Comparison of ENCODE assay signal across 8 cellular contexts in the genomic region with DNA sequence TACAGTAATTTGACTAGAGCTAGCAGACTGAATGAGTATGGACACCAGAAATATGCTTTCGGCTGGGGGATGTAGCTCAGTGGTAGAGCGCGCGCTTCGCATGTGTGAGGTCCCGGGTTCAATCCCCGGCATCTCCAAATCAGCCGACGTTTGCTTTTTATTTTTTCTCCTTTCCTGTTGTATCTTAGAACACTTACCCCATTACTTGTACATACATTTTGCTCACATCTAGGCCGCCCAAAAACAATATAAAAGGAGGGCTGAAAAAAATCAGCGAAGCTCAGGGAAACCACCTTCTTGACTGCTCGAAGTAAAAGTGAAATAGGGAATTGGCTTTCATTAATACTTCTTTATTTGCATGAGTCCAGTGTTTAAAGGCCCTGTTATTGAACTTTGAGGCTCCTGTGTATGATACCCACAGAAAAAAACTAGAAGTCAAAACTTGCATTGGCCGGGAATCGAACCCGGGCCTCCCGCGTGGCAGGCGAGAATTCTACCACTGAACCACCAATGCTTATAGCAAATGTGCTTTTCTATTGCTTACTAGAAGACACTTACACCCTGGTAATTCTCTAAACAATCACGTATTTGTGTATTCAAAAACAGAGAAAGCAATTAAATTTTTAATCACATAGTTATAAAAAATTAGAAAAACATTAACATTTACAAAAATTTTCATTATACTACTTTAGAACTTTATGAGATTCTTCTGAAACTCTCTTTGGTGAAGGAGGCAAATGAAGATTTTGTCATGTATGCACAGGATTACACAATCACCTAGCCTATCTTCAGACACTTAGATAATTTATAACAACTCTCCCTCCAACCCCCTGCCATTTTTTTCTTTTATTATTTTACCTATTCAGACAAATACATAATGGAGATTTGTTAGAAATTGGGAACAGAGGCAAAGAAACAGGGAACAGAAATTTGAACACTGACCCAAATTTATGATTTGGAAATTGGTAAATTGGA. TPM values are rescaled to one million over a fixed set of nuclear protein-coding genes. Genes with fewer than 3 reads are reported as not detected.
A peak's percentile ranks its signal among the peaks of the same experiment; 100 is the strongest.
DNase-seq lines count a peak whose midpoint lies in the region; ATAC-seq and TF ChIP-seq lines count a peak whose summit lies in the region.

No MANE protein-coding gene starts in this region.

- H3K4me1 ChIP-seq in HCT116 (ENCODE audit: control insufficient read depth in 1 of 2, insufficient read depth in 2 of 2, low read length in 2 of 2) (peaks cover 12 to 49% of the 10 kb centered on the region in 2 experiments), MM.1S (ENCODE audit: low read length) (peaks cover 13% of the 10 kb centered on the region), SJCRH30 (no peaks in the 10 kb centered on the region), neural progenitor cell (no peaks in the 10 kb centered on the region)

- CTCF ChIA-PET in HCT116 (lab: Charles Lee) = interaction anchor here (1.2 to 1.5 kb wide), 2 partner anchors 67 to 188 kb away, joined by 5 to 6 read pairs; no protein-coding TSS in a partner anchor

- H3K36me3 ChIP-seq in HCT116 (ENCODE audit: control insufficient read depth in 1 of 2, insufficient read depth in 2 of 2, low read length in 2 of 2) (no peaks in the 10 kb centered on the region), MM.1S (replicated peaks; ENCODE audit: insufficient read depth, low read length) (no peaks in the 10 kb centered on the region), SJCRH30 (no peaks in the 10 kb centered on the region), neural progenitor cell (no peaks in the 10 kb centered on the region)

- H3K9ac ChIP-seq in HCT116 (ENCODE audit: low read length) (peak overlapping the region; percentile 68), MM.1S (ENCODE audit: low read length) (peak overlapping the region; percentile 78), neural progenitor cell (peak overlapping the region; percentile 71)

- H3K4me1 Mint-ChIP-seq in neural progenitor cell = peaks cover 15% of the 10 kb centered on the region
- H3K4me1 Mint-ChIP-seq in stimulated activated naive CD8-positive, alpha-beta T cell treated with anti-CD3 and anti-CD28 coated beads, Interleukin-15, amount 100 ng/mL, for 72 hours = peaks cover 52% of the 10 kb centered on the region

- peak overlapping the region; percentile 82; the same call in 1 of the 2 replicates for H3K27ac ChIP-seq in HCT116 (ENCODE audit: low read depth, low read length)
- H3K27ac ChIP-seq in MM.1S (ENCODE audit: low read length) = peak overlapping the region; percentile 86
- no peak overlapping the region for H3K27ac ChIP-seq in SJCRH30
- no peak overlapping the region for H3K27ac ChIP-seq in neural progenitor cell

- H3K4me2 ChIP-seq in HCT116 (ENCODE audit: low read length) (peak overlapping the region; percentile 90), MM.1S (ENCODE audit: low read depth, low read length) (peak overlapping the region; percentile 92), neural progenitor cell (peak overlapping the region; percentile 86)

- TF ChIP-seq CTCF in HCT116 (IDR thresholded peaks at IDR 0.05 in 2 of 3, conservative IDR thresholded peaks at IDR 0.05 in 1 of 3; ENCODE audit: borderline replicate concordance in 1 of 3, insufficient read depth in 1 of 3, low read depth in 2 of 3, low read length in 2 of 3) = no peak
- TF ChIP-seq CTCF in MM.1S (IDR thresholded peaks at IDR 0.05; ENCODE audit: low read length) = no peak
- TF ChIP-seq CTCF in neural progenitor cell (IDR thresholded peaks at IDR 0.05) = no peak

- TF ChIP-seq POLR2A in HCT116 (IDR thresholded peaks at IDR 0.05; ENCODE audit: borderline replicate concordance, extremely low read depth, insufficient read depth, insufficient read length) = no peak

- no peaks in the 10 kb centered on the region for H3K27me3 ChIP-seq in HCT116 (ENCODE audit: insufficient read depth, low read length)
- H3K27me3 ChIP-seq in MM.1S (replicated peaks; ENCODE audit: insufficient read depth, low read length) = no peaks in the 10 kb centered on the region
- H3K27me3 ChIP-seq in SJCRH30 = no peaks in the 10 kb centered on the region
- peaks cover 18% of the 10 kb centered on the region for H3K27me3 ChIP-seq in neural progenitor cell

- ATAC-seq in HCT116 = peak; percentile 76
- peak; percentile 85 for ATAC-seq in stimulated activated naive CD8-positive, alpha-beta T cell treated with anti-CD3 and anti-CD28 coated beads, Interleukin-15, amount 100 ng/mL, for 72 hours

- H2AFZ ChIP-seq in HCT116 (ENCODE audit: low read depth, low read length, poor library complexity, severe bottlenecking) = peak overlapping the region; percentile 96
- H2AFZ ChIP-seq in MM.1S (ENCODE audit: low read length) = peak overlapping the region; percentile 74; the same call in 1 of the 2 replicates
- peak overlapping the region; percentile 99 for H2AFZ ChIP-seq in neural progenitor cell (replicated peaks)

- peak overlapping the region; percentile 99 for H3K27ac Mint-ChIP-seq in neural progenitor cell
- H3K27ac Mint-ChIP-seq in stimulated activated naive CD8-positive, alpha-beta T cell treated with anti-CD3 and anti-CD28 coated beads, Interleukin-15, amount 100 ng/mL, for 72 hours = peak overlapping the region; percentile 96 to 100

- H3K4me3 Mint-ChIP-seq in neural progenitor cell = peak overlapping the region; percentile 94
- peak overlapping the region; percentile 82 to 97 for H3K4me3 Mint-ChIP-seq in stimulated activated naive CD8-positive, alpha-beta T cell treated with anti-CD3 and anti-CD28 coated beads, Interleukin-15, amount 100 ng/mL, for 72 hours

- H3K9me2 ChIP-seq in HCT116 (ENCODE audit: insufficient read depth) (no peaks in the 10 kb centered on the region), MM.1S (replicated peaks; ENCODE audit: insufficient read depth, low read length) (no peaks in the 10 kb centered on the region)

- POLR2A ChIA-PET in HCT116 (lab: Charles Lee) = interaction anchor here (1.2 to 2.1 kb wide), 3 partner anchors 57 to 67 kb away, joined by 4 to 15 read pairs (median 9); no protein-coding TSS in a partner anchor

- H3F3A ChIP-seq in MM.1S (ENCODE audit: insufficient read depth, low read length) (peaks cover 18% of the 10 kb centered on the region), neural progenitor cell (ENCODE audit: low read depth) (peaks cover 3% of the 10 kb centered on the region)

- H3K79me2 ChIP-seq in HCT116 (ENCODE audit: insufficient read depth, low read length) = no peaks in the 10 kb centered on the region
- H3K79me2 ChIP-seq in MM.1S (ENCODE audit: low read length) = no peaks in the 10 kb centered on the region
- no peaks in the 10 kb centered on the region for H3K79me2 ChIP-seq in neural progenitor cell (ENCODE audit: low read depth)

- intact Hi-C loops in HCT116 (cut with micrococcal nuclease) = loop anchor here (1.0 to 2.0 kb wide), 3 partner anchors 69 to 492 kb away; a partner anchor contains a TSS

- no peaks in the 10 kb centered on the region for H3K9me3 ChIP-seq in HCT116 (ENCODE audit: control insufficient read depth in 1 of 2, insufficient read depth in 1 of 2, low read depth in 1 of 2, low read length in 2 of 2)
- H3K9me3 ChIP-seq in MM.1S (replicated peaks; ENCODE audit: insufficient read depth, low read length) = no peaks in the 10 kb centered on the region
- no peaks in the 10 kb centered on the region for H3K9me3 ChIP-seq in SJCRH30 (replicated peaks)
- no peaks in the 10 kb centered on the region for H3K9me3 ChIP-seq in neural progenitor cell (ENCODE audit: low read depth)

- peak; percentile 7; the same call in 1 of the 2 replicates for TF ChIP-seq RAD21 in HCT116 (IDR thresholded peaks at IDR 0.05; ENCODE audit: low read depth)

- H3K9me3 Mint-ChIP-seq in neural progenitor cell = peaks cover 8% of the 10 kb centered on the region
- H3K9me3 Mint-ChIP-seq in stimulated activated naive CD8-positive, alpha-beta T cell treated with anti-CD3 and anti-CD28 coated beads, Interleukin-15, amount 100 ng/mL, for 72 hours = no peaks in the 10 kb centered on the region

- no TSS peak for BruUV-seq in HCT116 (replicated peaks; lab: Mats Ljungman, UMichigan)

- DNase-seq in ELF-1 (ENCODE audit: low read depth, low spot score) (peak; percentile 90), HCT116 (ENCODE audit: low read depth, low spot score) (peak; percentile 75), MM.1S (peak; percentile 85), SJCRH30 (peak; percentile 61 to 85), foreskin melanocyte (peak; percentile 83), neural progenitor cell (ENCODE audit: low spot score) (peak; percentile 76)
- DNase-seq in activated naive CD4-positive, alpha-beta T cell (lab: John Stamatoyannopoulos, UW) = peak; percentile 63 to 69 (median 68)
- peak; percentile 79 to 83 for DNase-seq in stimulated activated naive CD8-positive, alpha-beta T cell treated with anti-CD3 and anti-CD28 coated beads, Interleukin-15, amount 100 ng/mL, for 72 hours

- H3K36me3 Mint-ChIP-seq in neural progenitor cell = peaks cover 8% of the 10 kb centered on the region

- peaks cover 20% of the 10 kb centered on the region for H3K27me3 Mint-ChIP-seq in neural progenitor cell (ENCODE audit: insufficient read depth, low read depth)
- H3K27me3 Mint-ChIP-seq in stimulated activated naive CD8-positive, alpha-beta T cell treated with anti-CD3 and anti-CD28 coated beads, Interleukin-15, amount 100 ng/mL, for 72 hours = no peaks in the 10 kb centered on the region

- H3K4me3 ChIP-seq in HCT116 (replicated peaks in 1 of 2; ENCODE audit: low read depth in 1 of 2, low read length in 2 of 2) = peak overlapping the region; percentile 37 to 60
- H3K4me3 ChIP-seq in MM.1S (ENCODE audit: low read length) = peak overlapping the region; percentile 88
- H3K4me3 ChIP-seq in SJCRH30 = peak overlapping the region; percentile 71
- H3K4me3 ChIP-seq in neural progenitor cell = peak overlapping the region; percentile 100

- H4K20me1 ChIP-seq in HCT116 (ENCODE audit: insufficient read depth) (no peaks in the 10 kb centered on the region), MM.1S (ENCODE audit: insufficient read depth, low read length) (no peaks in the 10 kb centered on the region), neural progenitor cell (ENCODE audit: low read depth) (no peaks in the 10 kb centered on the region)

- RAD21 ChIA-PET in HCT116 (lab: Charles Lee; ENCODE audit: low non-redundant PET in 1 of 2, low total read pairs in 2 of 2, uncharacterized antibody in 2 of 2, unreplicated experiment in 2 of 2) = interaction anchor here (0.7 to 1.6 kb wide), 4 partner anchors 58 to 1028 kb away, joined by 3 to 4 read pairs (median 4); no protein-coding TSS in a partner anchor

TF ChIP-seq in HCT116, 20 proteins besides CTCF, POLR2A, EP300 and RAD21 (continues in another document):
- TF ChIP-seq, protein P1, sequence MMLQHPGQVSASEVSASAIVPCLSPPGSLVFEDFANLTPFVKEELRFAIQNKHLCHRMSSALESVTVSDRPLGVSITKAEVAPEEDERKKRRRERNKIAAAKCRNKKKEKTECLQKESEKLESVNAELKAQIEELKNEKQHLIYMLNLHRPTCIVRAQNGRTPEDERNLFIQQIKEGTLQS (IDR thresholded peaks at IDR 0.05) = peak; percentile 94

RNA-seq across cellular contexts. Expression of a gene that starts 35.2 kb away (rescaled TPM):
- total RNA-seq in HCT116 (2021; ENCODE audit: unreplicated experiment) (80.7 TPM), neural progenitor cell (ENCODE audit: low replicate concordance) (67.2 and 176 TPM in 2 replicates)
- polyA plus RNA-seq in HCT116 (2012) = 28.0 and 28.2 TPM in 2 replicates
- total RNA-seq in SJCRH30 (2014; rRNA removed; shearing (Covaris generic)) = 9.9 and 10.6 TPM in 2 replicates

Comparison
In these comparisons a context has a peak if more than half of its experiments do, and no peak if none do; other contexts are left out.
1. H3K27ac ChIP-seq: peak in HCT116 (single experiment) and MM.1S (single experiment); none in SJCRH30 (single experiment) and neural progenitor cell (single experiment).
2. H3K4me3 ChIP-seq: peak in every context shown above with its lines; median percentile 100 in neural progenitor cell; 88 in MM.1S; 71 in SJCRH30; 48 in HCT116.
3. Peak in every context shown above with its lines, with median percentiles within 50 percentile points of each other: DNase-seq, H2AFZ ChIP-seq, H3K4me2 ChIP-seq and H3K9ac ChIP-seq.